In the genomic region with DNA sequence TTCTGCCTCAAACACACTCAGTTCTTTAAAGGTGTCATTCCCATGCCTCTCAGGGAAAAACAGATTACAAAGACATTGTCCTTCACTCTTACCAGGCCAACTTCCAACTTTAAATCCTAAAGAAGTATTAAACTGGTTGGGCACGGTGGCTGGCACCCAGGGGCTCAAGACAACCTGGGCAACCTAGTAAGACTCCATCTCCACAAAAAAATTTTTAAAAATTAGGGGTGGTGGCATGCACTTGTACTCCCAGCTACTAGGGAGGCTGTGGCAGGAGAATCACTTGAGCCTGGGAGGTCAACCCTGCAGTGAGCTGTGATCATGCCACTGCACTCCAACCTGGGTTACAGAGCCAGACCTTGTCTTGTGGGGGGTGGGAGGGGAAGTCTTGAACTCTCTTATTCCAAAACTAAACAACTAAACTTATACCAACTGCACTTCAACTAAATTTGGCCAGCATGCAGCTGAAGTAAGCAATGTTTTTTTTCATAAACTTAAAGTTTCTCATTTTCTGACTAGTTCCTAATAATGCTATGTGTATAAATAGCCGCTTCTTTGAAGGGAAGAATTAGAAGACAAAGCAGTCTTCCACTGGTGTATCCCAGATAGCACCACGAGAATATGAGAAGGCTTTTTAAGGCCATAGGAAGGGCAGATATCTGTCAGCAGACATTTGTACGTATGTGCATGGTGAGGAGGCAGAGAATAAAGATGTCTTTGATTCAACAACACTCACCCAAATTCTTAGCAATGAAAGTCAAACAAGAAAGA, we compare ENCODE assay signal across 9 cellular contexts. TPM values are rescaled to one million over a fixed set of nuclear protein-coding genes. Genes with fewer than 3 reads are reported as not detected.
DNase-seq lines count a peak whose midpoint lies in the region; ATAC-seq, FAIRE-seq and TF ChIP-seq lines count a peak whose summit lies in the region.
"Had no signal": no experiment of that assay in that cellular context is flagged by ENCODE, and none has a peak within 500 bp of the region (broad histone marks: within the 10 kb centered on the region; RNA-seq: fewer than 3 reads in every experiment).

No MANE protein-coding gene starts in this region.

- H3K27me3 Mint-ChIP-seq in activated naive CD4-positive, alpha-beta T cell treated with anti-CD3 and anti-CD28 coated beads, Interleukin-2, amount 50 U/mL, for 24 hours, result no peaks in the 10 kb centered on the region
- H3K27me3 Mint-ChIP-seq in memory B cell, result no peaks in the 10 kb centered on the region

- no peaks in the 10 kb centered on the region for H3K36me3 Mint-ChIP-seq in activated naive CD4-positive, alpha-beta T cell treated with anti-CD3 and anti-CD28 coated beads, Interleukin-2, amount 50 U/mL, for 24 hours
- no peaks in the 10 kb centered on the region for H3K36me3 Mint-ChIP-seq in memory B cell

- no TSS peak for BruUV-seq in GM12878 (replicated peaks; lab: Mats Ljungman, UMichigan)

- H4K20me1 ChIP-seq in GM12878 (ENCODE audit: control insufficient read depth, insufficient read depth), result no peaks in the 10 kb centered on the region

- RAD21 ChIA-PET in GM12878 (lab: Charles Lee; ENCODE audit: unreplicated experiment), result interaction anchor here (2.7 kb wide), 1 partner anchor 36 kb away, joined by 14 read pairs; no protein-coding TSS in a partner anchor

- no peaks in the 10 kb centered on the region for H3K9me3 Mint-ChIP-seq in activated naive CD4-positive, alpha-beta T cell treated with anti-CD3 and anti-CD28 coated beads, Interleukin-2, amount 50 U/mL, for 24 hours
- no peaks in the 10 kb centered on the region for H3K9me3 Mint-ChIP-seq in memory B cell

- peak overlapping the region; percentile 54; the same call in 1 of the 2 replicates for H3K9ac ChIP-seq in GM12878 (ENCODE audit: control insufficient read depth, insufficient read depth, low read length)

- H3K79me2 ChIP-seq in GM12878 (ENCODE audit: control insufficient read depth, insufficient read depth, low read length), result peaks cover 47% of the 10 kb centered on the region

- peak overlapping the region; percentile 98 for H3K4me3 Mint-ChIP-seq in activated naive CD4-positive, alpha-beta T cell treated with anti-CD3 and anti-CD28 coated beads, Interleukin-2, amount 50 U/mL, for 24 hours
- H3K4me3 Mint-ChIP-seq in memory B cell, result peak overlapping the region; percentile 95

- TF ChIP-seq EP300 in GM12878 (IDR thresholded peaks at IDR 0.05; ENCODE audit: borderline replicate concordance in 1 of 2, control insufficient read depth in 1 of 2, low read depth in 2 of 2, low read length in 2 of 2), result no peak

- CTCF ChIA-PET in GM12878 (lab: Yijun Ruan, JAX), result interaction anchor here (0.6 to 1.4 kb wide), 3 partner anchors 192 to 374 kb away, joined by 3 to 5 read pairs (median 3); no protein-coding TSS in a partner anchor

- H3K27me3 ChIP-seq in GM12878 (replicated peaks in 1 of 2; ENCODE audit: control insufficient read depth in 2 of 2, insufficient read depth in 2 of 2, low read length in 1 of 2) (no peaks in the 10 kb centered on the region; a peak in 1 of 4 replicates), upper lobe of right lung (no peaks in the 10 kb centered on the region)

- no peak for TF ChIP-seq RAD21 in GM12878 (IDR thresholded peaks at IDR 0.05; ENCODE audit: insufficient read depth, low read depth, low read length)

- peak overlapping the region; percentile 40 for H3K27ac ChIP-seq in GM12878 (ENCODE audit: control insufficient read depth, insufficient read depth)
- peak overlapping the region; percentile 92 for H3K27ac ChIP-seq in upper lobe of right lung

- ATAC-seq in GM12878 (no peak), memory B cell (ENCODE audit: low read depth) (no peak), upper lobe of right lung (no peak)

- DNase-seq in activated naive CD4-positive, alpha-beta T cell treated with anti-CD3 and anti-CD28 coated beads, Interleukin-2, amount 50 U/mL, for 16 hours, result no peak
- no peak for DNase-seq in GM12878 (ENCODE audit: low read depth, low spot score)
- no peak for DNase-seq in memory B cell (ENCODE audit: low spot score in 2 of 2)
- no peak for DNase-seq in upper lobe of right lung
- no peak for DNase-seq in NCI-H1694 treated with DMSO at 0.1 percent for 48 hours (lab: John Stamatoyannopoulos, UW)
- no peak for DNase-seq in kidney tubule cell (ENCODE audit: low spot score)
- no peak for DNase-seq in GM19238 (ENCODE audit: insufficient read length, low spot score)
- DNase-seq: NCI-H1092 had no signal

- TF ChIP-seq CTCF in GM12878 (IDR thresholded peaks at IDR 0.05 in 2 of 3, conservative IDR thresholded peaks at IDR 0.05 in 1 of 3; ENCODE audit: control insufficient read depth in 2 of 3, extremely low read depth in 1 of 3, insufficient read depth in 1 of 3, low read depth in 3 of 3, low read length in 3 of 3), result no peak
- TF ChIP-seq CTCF in upper lobe of right lung (IDR thresholded peaks at IDR 0.05), result no peak

- H3K36me3 ChIP-seq in GM12878 (ENCODE audit: control insufficient read depth in 2 of 2, insufficient read depth in 2 of 2, low read length in 1 of 2) (no peaks in the 10 kb centered on the region), upper lobe of right lung (no peaks in the 10 kb centered on the region)

- peak overlapping the region; percentile 94 for H3K4me2 ChIP-seq in GM12878 (ENCODE audit: control insufficient read depth, insufficient read depth)

- H3K27ac Mint-ChIP-seq in activated naive CD4-positive, alpha-beta T cell treated with anti-CD3 and anti-CD28 coated beads, Interleukin-2, amount 50 U/mL, for 24 hours, result peak overlapping the region; percentile 100
- peak overlapping the region; percentile 42 for H3K27ac Mint-ChIP-seq in memory B cell

- H3K4me3 ChIP-seq in GM12878 (peak overlapping the region; percentile 71), upper lobe of right lung (peak overlapping the region; percentile 95)

- SMC1A ChIA-PET in GM12878 (lab: Charles Lee; ENCODE audit: uncharacterized antibody, unreplicated experiment), result interaction anchor here (1.3 to 2.9 kb wide), 2 partner anchors 37 to 317 kb away, joined by 3 to 12 read pairs; no protein-coding TSS in a partner anchor

- H2AFZ ChIP-seq in GM12878 (ENCODE audit: control insufficient read depth, low read depth, low read length), result peak overlapping the region; percentile 60

- H3K4me1 Mint-ChIP-seq in activated naive CD4-positive, alpha-beta T cell treated with anti-CD3 and anti-CD28 coated beads, Interleukin-2, amount 50 U/mL, for 24 hours, result peaks cover 78% of the 10 kb centered on the region
- peaks cover 24% of the 10 kb centered on the region for H3K4me1 Mint-ChIP-seq in memory B cell

- H3K9me3 ChIP-seq in GM12878 (replicated peaks; ENCODE audit: control insufficient read depth, insufficient read depth, low read length) (no peaks in the 10 kb centered on the region), upper lobe of right lung (no peaks in the 10 kb centered on the region)

- H3K4me1 ChIP-seq in GM12878 (ENCODE audit: control insufficient read depth, insufficient read depth, low read length) (peaks cover 14% of the 10 kb centered on the region; the same call in 1 of the 2 replicates), upper lobe of right lung (peaks cover 39% of the 10 kb centered on the region)

- intact Hi-C loops in GM12878 (cut with micrococcal nuclease; ENCODE audit: unreplicated experiment) (no loop called here), upper lobe of right lung (cut with DNase I) (no loop called here)

- FAIRE-seq in GM12878 (lab: Jason Lieb, UNC), result no peak

- in situ Hi-C loops in GM12878 (cut with MboI), result no loop called here

- 69% methylated on average over 4 of the region's 4 CpGs for WGBS in GM12878 (ENCODE audit: insufficient coverage, insufficient replicate concordance, low lambda C conversion rate, missing lambda C conversion rate)

- TF ChIP-seq POLR2A in GM12878 (IDR thresholded peaks at IDR 0.05; ENCODE audit: low read depth, low read length), result no peak

- POLR2A ChIA-PET in GM12878 (lab: Charles Lee), result interaction anchor here (2.8 kb wide), 1 partner anchor 259 kb away, joined by 11 read pairs; the partner anchor contains the start of gene ATF1

RNA-seq across cellular contexts. Expression of gene SLC11A2, which starts 2.4 kb away (rescaled TPM):
- 123 and 135 TPM in 2 replicates for total RNA-seq in GM12878 (2013; cell fraction: nucleolus; rRNA removed)
- total RNA-seq in GM12878 (2014; rRNA removed) (22.1 and 22.2 TPM in 2 replicates), GM12878 (2014; rRNA removed; fragmentation: Illumina TruSeq; extraction: Trizol) (15.2 and 17.7 TPM in 2 replicates), GM12878 (2021) (13.4 and 19.0 TPM in 2 replicates), upper lobe of right lung (96.8 TPM)
- 10.6 TPM for polyA plus RNA-seq in GM12878 (2011; ENCODE audit: low read depth)
- polyA plus RNA-seq in GM12878 (2011; rRNA removed) (27.5 and 29.4 TPM in 2 replicates), GM12878 (2014; fragmentation: Illumina TruSeq; extraction: Trizol) (15.1 and 21.3 TPM in 2 replicates), GM12878 (2014; fragmentation: Nextera tagmentation; extraction: Ambion mirVana) (1 to 10 TPM; 6.2 to 9.0 TPM), GM12878 (2014; rRNA removed) (16.0 and 19.3 TPM in 2 replicates), GM12878 (2016; fragmentation: Nextera tagmentation; extraction: Ambion mirVana) (10 to 100 TPM; 14.5 to 15.9 TPM)
- polyA plus RNA-seq in GM12878 (2011; cell fraction: cytosol; rRNA removed), result 17.6 and 23.7 TPM in 2 replicates
- 46.6 and 57.2 TPM in 2 replicates for polyA plus RNA-seq in GM12878 (2011; cell fraction: nucleus; rRNA removed)
- 11.2 and 13.6 TPM in 2 replicates for polyA plus RNA-seq in GM12878 (2012)
- polyA minus RNA-seq in GM12878 (2011; rRNA and poly(A)+ RNA removed), result 41.2 and 50.5 TPM in 2 replicates
- polyA minus RNA-seq in GM12878 (2011; cell fraction: cytosol; rRNA and poly(A)+ RNA removed), result 4.1 and 12.2 TPM in 2 replicates
- 24.5 and 55.5 TPM in 2 replicates for polyA minus RNA-seq in GM12878 (2011; cell fraction: nucleus; rRNA and poly(A)+ RNA removed)

RNA-seq across cellular contexts. Expression of gene LETMD1, which starts 24.3 kb away (rescaled TPM):
- total RNA-seq in GM12878 (2013; cell fraction: nucleolus; rRNA removed), result 184 and 193 TPM in 2 replicates
- 59.9 and 72.0 TPM in 2 replicates for total RNA-seq in GM12878 (2014; rRNA removed)
- total RNA-seq in GM12878 (2014; rRNA removed; fragmentation: Illumina TruSeq; extraction: Trizol), result 54.9 and 58.3 TPM in 2 replicates
- 44.7 and 48.1 TPM in 2 replicates for total RNA-seq in GM12878 (2021)
- 67.3 TPM for polyA plus RNA-seq in GM12878 (2011; ENCODE audit: low read depth)
- polyA plus RNA-seq in GM12878 (2011; rRNA removed), result 115 and 116 TPM in 2 replicates
- 98.4 and 120 TPM in 2 replicates for polyA plus RNA-seq in GM12878 (2011; cell fraction: cytosol; rRNA removed)
- 100 and 108 TPM in 2 replicates for polyA plus RNA-seq in GM12878 (2011; cell fraction: nucleus; rRNA removed)
- polyA plus RNA-seq in GM12878 (2012), result 70.1 and 80.3 TPM in 2 replicates
- 91.2 and 91.8 TPM in 2 replicates for polyA plus RNA-seq in GM12878 (2014; fragmentation: Illumina TruSeq; extraction: Trizol)
- 10 to 100 TPM; 36.5 to 37.1 TPM for polyA plus RNA-seq in GM12878 (2014; fragmentation: Nextera tagmentation; extraction: Ambion mirVana)
- polyA plus RNA-seq in GM12878 (2014; rRNA removed), result 79.0 and 82.6 TPM in 2 replicates
- 10 to 100 TPM; 30.3 to 33.7 TPM for polyA plus RNA-seq in GM12878 (2016; fragmentation: Nextera tagmentation; extraction: Ambion mirVana)
- polyA minus RNA-seq in GM12878 (2011; rRNA and poly(A)+ RNA removed), result 114 and 123 TPM in 2 replicates
- 24.1 and 27.3 TPM in 2 replicates for polyA minus RNA-seq in GM12878 (2011; cell fraction: cytosol; rRNA and poly(A)+ RNA removed)
- polyA minus RNA-seq in GM12878 (2011; cell fraction: nucleus; rRNA and poly(A)+ RNA removed), result 42.1 and 53.9 TPM in 2 replicates
- 71.6 TPM for total RNA-seq in upper lobe of right lung

RNA-seq across cellular contexts. Expression of gene CSRNP2, which starts 59.6 kb away (rescaled TPM):
- 13.4 and 15.2 TPM in 2 replicates for total RNA-seq in GM12878 (2013; cell fraction: nucleolus; rRNA removed)
- total RNA-seq in GM12878 (2014; rRNA removed) (7.9 and 8.3 TPM in 2 replicates), GM12878 (2014; rRNA removed; fragmentation: Illumina TruSeq; extraction: Trizol) (4.4 and 5.0 TPM in 2 replicates), GM12878 (2021) (9.9 and 12.1 TPM in 2 replicates), upper lobe of right lung (34.5 TPM)
- polyA plus RNA-seq in GM12878 (2011; ENCODE audit: low read depth), result 2.2 TPM
- polyA plus RNA-seq in GM12878 (2011; rRNA removed) (5.6 and 6.4 TPM in 2 replicates), GM12878 (2014; fragmentation: Illumina TruSeq; extraction: Trizol) (7.8 and 8.8 TPM in 2 replicates), GM12878 (2014; fragmentation: Nextera tagmentation; extraction: Ambion mirVana) (1 to 10 TPM; 1.2 to 1.4 TPM), GM12878 (2014; rRNA removed) (6.1 and 8.1 TPM in 2 replicates), GM12878 (2016; fragmentation: Nextera tagmentation; extraction: Ambion mirVana) (1 to 10 TPM; 4.8 to 6.9 TPM)
- polyA plus RNA-seq in GM12878 (2011; cell fraction: cytosol; rRNA removed), result 3.7 and 3.8 TPM in 2 replicates
- 5.3 and 5.7 TPM in 2 replicates for polyA plus RNA-seq in GM12878 (2011; cell fraction: nucleus; rRNA removed)
- 3.4 TPM in 2 replicates for polyA plus RNA-seq in GM12878 (2012)
- 5.4 and 6.8 TPM in 2 replicates for polyA minus RNA-seq in GM12878 (2011; rRNA and poly(A)+ RNA removed)
- polyA minus RNA-seq in GM12878 (2011; cell fraction: cytosol; rRNA and poly(A)+ RNA removed), result 3.2 and 4.1 TPM in 2 replicates
- polyA minus RNA-seq in GM12878 (2011; cell fraction: nucleus; rRNA and poly(A)+ RNA removed), result 3.0 and 5.2 TPM in 2 replicates
